Comparison of ENCODE assay signal across 9 cellular contexts in the genomic region with DNA sequence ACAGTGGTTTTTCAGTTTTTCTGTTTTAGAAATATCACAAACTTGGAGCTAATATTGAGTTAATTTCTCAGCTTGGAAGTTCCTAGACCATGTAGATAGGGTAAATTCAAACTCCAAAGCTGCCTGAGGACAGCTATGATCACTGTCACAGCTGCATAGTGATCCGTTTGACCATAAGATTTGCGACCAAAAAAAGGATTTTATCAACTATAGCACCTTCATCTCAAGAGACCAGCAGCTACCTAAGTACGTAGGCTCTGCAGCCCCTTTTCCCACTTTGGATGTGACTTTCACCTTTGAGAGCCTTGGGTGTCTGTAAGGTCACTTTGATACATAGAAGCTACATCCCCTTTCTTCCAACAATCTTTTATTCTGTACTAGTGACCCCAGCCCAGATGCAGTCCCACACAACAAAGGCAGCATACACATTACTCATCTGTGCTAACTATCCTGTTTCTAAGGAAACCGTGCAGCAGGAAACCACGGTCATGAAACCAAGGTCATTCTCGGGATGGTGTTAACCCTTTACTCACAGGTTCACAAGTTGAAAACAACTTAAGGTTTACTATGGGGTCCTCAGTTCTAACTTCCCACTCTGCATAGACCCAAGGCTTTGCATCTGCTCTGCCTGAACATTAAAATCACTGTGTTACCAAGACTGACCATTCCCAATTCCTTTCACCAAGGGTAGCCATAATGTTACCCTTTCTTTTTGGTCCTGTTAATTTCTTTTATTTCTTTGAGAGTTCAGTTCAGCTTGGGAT.
DNase-seq lines count a peak whose midpoint lies in the region; ATAC-seq, FAIRE-seq and TF ChIP-seq lines count a peak whose summit lies in the region.
"Had no signal": no experiment of that assay in that cellular context is flagged by ENCODE, and none has a peak within 500 bp of the region (broad histone marks: within the 10 kb centered on the region; RNA-seq: fewer than 3 reads in every experiment).

No MANE protein-coding gene starts in this region.

- H3K27ac Mint-ChIP-seq in activated CD4-positive, alpha-beta memory T cell treated with anti-CD3 and anti-CD28 coated beads, Interleukin-2, amount 10 ng/mL, durations not matched to agents 7 days and 5 days, result no peak overlapping the region
- no peak overlapping the region for H3K27ac Mint-ChIP-seq in effector memory CD8-positive, alpha-beta T cell

- FAIRE-seq in frontal cortex (lab: Jason Lieb, UNC), result no peak

- H3K4me1 ChIP-seq in BE2C, result peaks cover 4% of the 10 kb centered on the region; the same call in 1 of the 2 replicates

- no peaks in the 10 kb centered on the region for H3K9me3 Mint-ChIP-seq in activated CD4-positive, alpha-beta memory T cell treated with anti-CD3 and anti-CD28 coated beads, Interleukin-2, amount 10 ng/mL, durations not matched to agents 7 days and 5 days
- H3K9me3 Mint-ChIP-seq in effector memory CD8-positive, alpha-beta T cell, result no peaks in the 10 kb centered on the region

- H3K4me3 ChIP-seq in BE2C (ENCODE audit: low read depth, low read length), result no peak overlapping the region

- DNase-seq in BE2C (peak; percentile 16), HCEC 1CT (peak; percentile 65), iPS-NIHi7 (ENCODE audit: extremely low spot score) (peak; percentile 58), NCI-H82 (lab: John Stamatoyannopoulos, UW) (no peak), frontal cortex (ENCODE audit: low spot score in 2 of 2) (no peak)
- DNase-seq in activated CD4-positive, alpha-beta memory T cell treated with anti-CD3 and anti-CD28 coated beads, Interleukin-2, amount 10 ng/mL, durations not matched to agents 7 days and 5 days, result peak; percentile 35
- no peak for DNase-seq in effector memory CD8-positive, alpha-beta T cell

- no peaks in the 10 kb centered on the region for H3K9me3 ChIP-seq in BE2C

- H3K27me3 ChIP-seq in BE2C, result no peaks in the 10 kb centered on the region

- TF ChIP-seq CTCF in BE2C (IDR thresholded peaks at IDR 0.05; ENCODE audit: low read depth, low read length), result no peak

- CTCF ChIA-PET in activated CD4-positive, alpha-beta memory T cell treated with anti-CD3 and anti-CD28 coated beads, Interleukin-2, amount 10 ng/mL, durations not matched to agents 7 days and 5 days (lab: Charles Lee), result no interaction called here

- no peak overlapping the region for H3K4me3 Mint-ChIP-seq in activated CD4-positive, alpha-beta memory T cell treated with anti-CD3 and anti-CD28 coated beads, Interleukin-2, amount 10 ng/mL, durations not matched to agents 7 days and 5 days
- no peak overlapping the region for H3K4me3 Mint-ChIP-seq in effector memory CD8-positive, alpha-beta T cell

- peaks cover 12% of the 10 kb centered on the region for H3K4me1 Mint-ChIP-seq in activated CD4-positive, alpha-beta memory T cell treated with anti-CD3 and anti-CD28 coated beads, Interleukin-2, amount 10 ng/mL, durations not matched to agents 7 days and 5 days
- peaks cover 0 to 2% of the 10 kb centered on the region in 2 donors for H3K4me1 Mint-ChIP-seq in effector memory CD8-positive, alpha-beta T cell (ENCODE audit: low read depth in 2 of 2)

- POLR2A ChIA-PET in activated CD4-positive, alpha-beta memory T cell treated with anti-CD3 and anti-CD28 coated beads, Interleukin-2, amount 10 ng/mL, durations not matched to agents 7 days and 5 days (lab: Charles Lee), result interaction anchor here (1.4 kb wide), 1 partner anchor 34 kb away, joined by 3 read pairs; no protein-coding TSS in a partner anchor

- ATAC-seq in effector memory CD8-positive, alpha-beta T cell (replicated peaks), result no peak
- no peak for ATAC-seq in GM19455 (IDR thresholded peaks at IDR 0.05; ENCODE audit: unreplicated experiment)
- ATAC-seq: activated CD4-positive, CD25-positive, alpha-beta regulatory T cell treated with anti-CD3 and anti-CD28 coated beads, Interleukin-2, amount 50 U/mL, for 24 hours had no signal

- no peaks in the 10 kb centered on the region for H3K36me3 Mint-ChIP-seq in activated CD4-positive, alpha-beta memory T cell treated with anti-CD3 and anti-CD28 coated beads, Interleukin-2, amount 10 ng/mL, durations not matched to agents 7 days and 5 days (ENCODE audit: low read depth)
- no peaks in the 10 kb centered on the region for H3K36me3 Mint-ChIP-seq in effector memory CD8-positive, alpha-beta T cell (ENCODE audit: insufficient read depth)

- H3K36me3 ChIP-seq in BE2C, result peaks cover 5% of the 10 kb centered on the region

- no peaks in the 10 kb centered on the region for H3K27me3 Mint-ChIP-seq in activated CD4-positive, alpha-beta memory T cell treated with anti-CD3 and anti-CD28 coated beads, Interleukin-2, amount 10 ng/mL, durations not matched to agents 7 days and 5 days
- H3K27me3 Mint-ChIP-seq in effector memory CD8-positive, alpha-beta T cell, result no peaks in the 10 kb centered on the region

Comparison
In these comparisons a context has a peak if more than half of its experiments do, and no peak if none do; other contexts are left out.
1. DNase-seq: peak in BE2C (single experiment), HCEC 1CT (single experiment), activated CD4-positive, alpha-beta memory T cell treated with anti-CD3 and anti-CD28 coated beads, Interleukin-2, amount 10 ng/mL, durations not matched to agents 7 days and 5 days (single experiment) and iPS-NIHi7 (single experiment); none in NCI-H82 (single experiment), frontal cortex (0 of 2) and effector memory CD8-positive, alpha-beta T cell (0 of 3).